12 cellular contexts compared by ENCODE assay signal in genomic region chr3:182717216-182717615, GRCh38.
A peak's percentile ranks its signal among the peaks of the same experiment; 100 is the strongest.
DNase-seq lines count a peak whose midpoint lies in the region; ATAC-seq, FAIRE-seq and TF ChIP-seq lines count a peak whose summit lies in the region.
"Had no signal": no experiment of that assay in that cellular context is flagged by ENCODE, and none has a peak within 500 bp of the region (broad histone marks: within the 10 kb centered on the region; RNA-seq: fewer than 3 reads in every experiment).

No MANE protein-coding gene starts in this region.

- intact Hi-C loops in left cardiac atrium (cut with DNase I): loop anchor here (5.0 to 10.0 kb wide), 2 partner anchors 78 to 120 kb away; partner anchors contain the start of gene ATP11B (in 1 of the 2)

- ATAC-seq in GM18502 (IDR thresholded peaks at IDR 0.05; ENCODE audit: poor library complexity, unreplicated experiment) (peak; percentile 89), GM21390 (IDR thresholded peaks at IDR 0.05; ENCODE audit: unreplicated experiment) (peak; percentile 82), HG03095 (IDR thresholded peaks at IDR 0.05; ENCODE audit: unreplicated experiment) (peak; percentile 87), left cardiac atrium (no peak), SK-N-SH treated with all-trans-retinoic acid at 6 μM for 48 hours (no peak)

- no peak for FAIRE-seq in RCC 7860 (lab: Jason Lieb, UNC)

- DNase-seq in endodermal cell: no peak
- DNase-seq in NCI-H748 treated with DMSO at 0.1 percent for 48 hours (lab: John Stamatoyannopoulos, UW): no peak
- no peak for DNase-seq in RCC 7860 (ENCODE audit: low spot score)
- no peak for DNase-seq in left cardiac atrium
- DNase-seq: tibial artery had no signal

- no peak overlapping the region for H3K9ac ChIP-seq in endodermal cell (ENCODE audit: extremely low read depth, low read length, poor library complexity, severe bottlenecking)
- H3K9ac ChIP-seq: BLaER1 had no signal

- H3K4me3 ChIP-seq in endodermal cell (ENCODE audit: low read length): peak overlapping the region; percentile 36
- H3K4me3 ChIP-seq: BLaER1, tibial artery had no signal

- no peak for TF ChIP-seq CTCF in endodermal cell (conservative IDR thresholded peaks at IDR 0.05)

- H3K4me3 Mint-ChIP-seq in endodermal cell: no peak overlapping the region
- H3K4me3 Mint-ChIP-seq: activated naive CD4-positive, alpha-beta T cell treated with anti-CD3 and anti-CD28 coated beads, Interleukin-2, amount 50 U/mL, for 24 hours had no signal

- peaks cover 59% of the 10 kb centered on the region for H3K27me3 ChIP-seq in endodermal cell (ENCODE audit: control insufficient read depth, insufficient read depth, low read length, poor library complexity, severe bottlenecking)
- H3K27me3 ChIP-seq: BLaER1, tibial artery had no signal

- no peak overlapping the region for H3K27ac ChIP-seq in endodermal cell (ENCODE audit: low read depth, low read length)
- H3K27ac ChIP-seq: BLaER1, HL-60, tibial artery had no signal

- WGBS in endodermal cell (ENCODE audit: insufficient coverage in 1 of 2, insufficient read length in 1 of 2), 2 experiments: 68 to 100% methylated on average over 1 to 2 of the region's 2 CpGs

- no peaks in the 10 kb centered on the region for H3K36me3 ChIP-seq in endodermal cell (ENCODE audit: control insufficient read depth, insufficient read depth, low read length)
- H3K36me3 ChIP-seq: BLaER1, tibial artery had no signal

- peaks cover 88% of the 10 kb centered on the region for H3K27me3 Mint-ChIP-seq in endodermal cell (ENCODE audit: insufficient read depth)
- H3K27me3 Mint-ChIP-seq: activated naive CD4-positive, alpha-beta T cell treated with anti-CD3 and anti-CD28 coated beads, Interleukin-2, amount 50 U/mL, for 24 hours had no signal

- H3K36me3 Mint-ChIP-seq in endodermal cell (ENCODE audit: low read depth): no peaks in the 10 kb centered on the region
- H3K36me3 Mint-ChIP-seq: activated naive CD4-positive, alpha-beta T cell treated with anti-CD3 and anti-CD28 coated beads, Interleukin-2, amount 50 U/mL, for 24 hours had no signal

- H3K4me1 ChIP-seq in endodermal cell (ENCODE audit: control insufficient read depth, insufficient read depth, low read length): peaks cover 13% of the 10 kb centered on the region
- H3K4me1 ChIP-seq: tibial artery had no signal

- H3K9me3 Mint-ChIP-seq in endodermal cell: peaks cover 2% of the 10 kb centered on the region
- H3K9me3 Mint-ChIP-seq: activated naive CD4-positive, alpha-beta T cell treated with anti-CD3 and anti-CD28 coated beads, Interleukin-2, amount 50 U/mL, for 24 hours had no signal

- H3K4me1 Mint-ChIP-seq in endodermal cell: peaks cover 17% of the 10 kb centered on the region

- no peak overlapping the region for H3K27ac Mint-ChIP-seq in endodermal cell
- H3K27ac Mint-ChIP-seq: activated naive CD4-positive, alpha-beta T cell treated with anti-CD3 and anti-CD28 coated beads, Interleukin-2, amount 50 U/mL, for 24 hours had no signal

- peaks cover 10% of the 10 kb centered on the region for H3K9me3 ChIP-seq in endodermal cell (ENCODE audit: control insufficient read depth, low read length)
- H3K9me3 ChIP-seq: BLaER1, tibial artery had no signal

TF ChIP-seq in SK-N-SH treated with all-trans-retinoic acid at 6 μM for 48 hours, 23 proteins besides CTCF, POLR2A, EP300 and RAD21:
- TF ChIP-seq TSHZ2 (CRISPR knock-in tag; IDR thresholded peaks at IDR 0.05) (no peak), POU6F1 (CRISPR knock-in tag; IDR thresholded peaks at IDR 0.05; ENCODE audit: borderline replicate concordance, low read depth) (no peak), TCF4 (CRISPR knock-in tag; IDR thresholded peaks at IDR 0.05; ENCODE audit: borderline replicate concordance) (no peak), ESRRG (CRISPR knock-in tag; IDR thresholded peaks at IDR 0.05) (no peak), RARB (CRISPR knock-in tag; IDR thresholded peaks at IDR 0.05) (no peak), ZNF565 (CRISPR knock-in tag; conservative IDR thresholded peaks at IDR 0.05; ENCODE audit: low read depth) (no peak), ZNF8 (CRISPR knock-in tag; IDR thresholded peaks at IDR 0.05) (no peak), GLIS3 (CRISPR knock-in tag; IDR thresholded peaks at IDR 0.05) (no peak)

Comparison
In these comparisons a context has a peak if more than half of its experiments do, and no peak if none do; other contexts are left out.
1. ATAC-seq: peak in GM18502 (single experiment), GM21390 (single experiment) and HG03095 (single experiment); none in left cardiac atrium (0 of 2) and SK-N-SH treated with all-trans-retinoic acid at 6 μM for 48 hours (single experiment).